ENCODE assay signal across 6 cellular contexts in the genomic region with DNA sequence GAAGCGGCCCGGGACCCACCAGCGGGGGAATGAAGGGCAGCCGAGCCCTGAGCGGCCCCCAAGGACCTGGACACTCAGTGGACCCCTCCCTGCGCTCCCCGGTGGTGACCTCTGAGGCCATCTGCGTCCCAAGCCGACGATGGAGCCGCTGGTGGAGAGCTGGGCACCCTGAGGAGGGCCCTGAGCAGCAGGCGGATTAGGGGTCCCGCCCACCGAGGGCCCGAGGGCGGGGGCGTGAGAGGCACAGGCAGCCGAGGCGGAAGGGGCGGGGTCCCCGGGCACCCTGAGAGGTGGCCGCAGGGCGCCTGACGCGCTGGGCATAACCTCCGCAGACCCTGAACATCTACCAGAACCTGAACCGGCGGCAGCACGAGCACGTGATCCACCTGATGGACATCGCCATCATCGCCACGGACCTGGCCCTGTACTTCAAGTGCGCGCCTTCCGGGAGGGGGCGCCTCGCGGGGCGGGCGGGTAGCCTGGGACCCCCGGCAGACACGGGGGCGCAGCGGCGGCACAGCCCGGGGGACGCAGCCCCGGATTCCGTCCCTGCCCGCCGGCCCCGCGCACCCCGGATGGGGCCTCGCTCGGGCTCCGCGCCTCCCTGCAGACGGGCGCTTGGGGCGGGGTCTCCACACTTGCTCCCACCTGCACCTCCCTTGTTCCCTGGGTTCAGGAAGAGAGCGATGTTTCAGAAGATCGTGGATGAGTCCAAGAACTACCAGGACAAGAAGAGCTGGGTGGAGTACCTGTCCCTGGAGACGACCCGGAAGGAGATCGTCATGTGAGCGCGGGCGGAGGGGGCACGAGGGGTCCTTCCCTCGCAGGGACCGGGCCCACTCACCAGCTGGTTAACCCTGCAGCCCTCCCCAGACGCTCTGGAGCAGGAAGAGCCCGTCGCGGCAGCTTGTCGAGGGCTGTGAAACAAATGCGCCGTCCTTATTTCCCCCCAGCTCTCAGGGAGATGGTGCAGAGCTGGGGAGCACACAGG. TPM values are rescaled to one million over a fixed set of nuclear protein-coding genes. Genes with fewer than 3 reads are reported as not detected.
A peak's percentile ranks its signal among the peaks of the same experiment; 100 is the strongest.
DNase-seq lines count a peak whose midpoint lies in the region; ATAC-seq and TF ChIP-seq lines count a peak whose summit lies in the region.

No MANE protein-coding gene starts in this region.

- peaks cover 0 to 5% (median 4%) of the 10 kb centered on the region in 3 donors for H3K36me3 Mint-ChIP-seq in naive thymus-derived CD8-positive, alpha-beta T cell

- peak overlapping the region; percentile 80 to 93 (median 86) for H3K4me3 Mint-ChIP-seq in naive thymus-derived CD8-positive, alpha-beta T cell

- H3K4me3 ChIP-seq in astrocyte of the spinal cord (ENCODE audit: low read depth, low read length): peak overlapping the region; percentile 39

- peak; percentile 73 for ATAC-seq in GM21381 (IDR thresholded peaks at IDR 0.05; ENCODE audit: unreplicated experiment)
- ATAC-seq in naive thymus-derived CD8-positive, alpha-beta T cell: peak; percentile 89 to 90

- no peaks in the 10 kb centered on the region for H3K27me3 Mint-ChIP-seq in naive thymus-derived CD8-positive, alpha-beta T cell

- TF ChIP-seq CTCF in astrocyte of the spinal cord (IDR thresholded peaks at IDR 0.05; ENCODE audit: low read depth, low read length): no peak

- H3K27ac Mint-ChIP-seq in naive thymus-derived CD8-positive, alpha-beta T cell: peak overlapping the region; percentile 68 to 95 (median 91)

- H3K9me3 Mint-ChIP-seq in naive thymus-derived CD8-positive, alpha-beta T cell: no peaks in the 10 kb centered on the region

- in situ Hi-C loops in astrocyte of the spinal cord (cut with HindIII; ENCODE audit: low sequenced_read_pairs): no loop called here

- DNase-seq in NCI-H69 (lab: John Stamatoyannopoulos, UW) (peak; percentile 63), astrocyte of the spinal cord (ENCODE audit: low read depth, low spot score) (no peak), inferior parietal cortex (ENCODE audit: extremely low spot score) (no peak), GM19240 (ENCODE audit: insufficient read length, low spot score) (no peak)
- DNase-seq in naive thymus-derived CD8-positive, alpha-beta T cell: peak; percentile 68 to 91 (median 82)

- POLR2A ChIA-PET in naive thymus-derived CD8-positive, alpha-beta T cell (lab: Charles Lee): interaction anchor here (0.6 to 3.7 kb wide), 10 partner anchors 10 to 326 kb away, joined by 3 to 58 read pairs (median 3); partner anchors contain the start of genes ATP5ME, GAK, MYL5 and TMEM175

- H3K4me1 Mint-ChIP-seq in naive thymus-derived CD8-positive, alpha-beta T cell: peaks cover 11 to 34% (median 19%) of the 10 kb centered on the region in 4 donors

RNA-seq across cellular contexts. Expression of gene ATP5ME, which starts 10.3 kb away (rescaled TPM):
- total RNA-seq in naive thymus-derived CD8-positive, alpha-beta T cell: 100 to 1,000 TPM; 146 to 155 TPM
- 100 to 1,000 TPM; 420 to 468 (median 462) TPM for polyA plus RNA-seq in naive thymus-derived CD8-positive, alpha-beta T cell

RNA-seq across cellular contexts. Expression of gene MYL5, which starts 10.6 kb away (rescaled TPM):
- 10 to 100 TPM; 34.9 to 35.6 TPM for total RNA-seq in naive thymus-derived CD8-positive, alpha-beta T cell
- polyA plus RNA-seq in naive thymus-derived CD8-positive, alpha-beta T cell: 10 to 100 TPM in 1 of 3 donors, 1 to 10 TPM in 2; 3.1 to 13.9 (median 7.5) TPM

RNA-seq across cellular contexts. Expression of gene SLC49A3, which starts 25.2 kb away (rescaled TPM):
- total RNA-seq in naive thymus-derived CD8-positive, alpha-beta T cell: 1 to 10 TPM; 2.0 to 3.7 TPM
- polyA plus RNA-seq in naive thymus-derived CD8-positive, alpha-beta T cell: under 1 TPM in 2 of 3 donors, not detected in 1; 0.30 to 0.38 TPM

RNA-seq across cellular contexts. Expression of gene PDE6B, which starts 38.4 kb away (rescaled TPM):
- total RNA-seq in naive thymus-derived CD8-positive, alpha-beta T cell: 10 to 100 TPM; 20.7 to 24.7 TPM
- polyA plus RNA-seq in naive thymus-derived CD8-positive, alpha-beta T cell: 10 to 100 TPM; 21.5 to 26.3 (median 25.4) TPM

RNA-seq across cellular contexts. Expression of gene PCGF3, which starts 41.9 kb away (rescaled TPM):
- 10 to 100 TPM; 45.6 to 49.3 TPM for total RNA-seq in naive thymus-derived CD8-positive, alpha-beta T cell
- 1 to 10 TPM; 3.4 to 4.4 (median 3.9) TPM for polyA plus RNA-seq in naive thymus-derived CD8-positive, alpha-beta T cell

Comparison
In these comparisons a context has a peak if more than half of its experiments do, and no peak if none do; other contexts are left out.
1. DNase-seq: peak in NCI-H69 (single experiment) and naive thymus-derived CD8-positive, alpha-beta T cell (10 of 10); none in astrocyte of the spinal cord (single experiment), inferior parietal cortex (single experiment) and GM19240 (single experiment).